In the genomic region with DNA sequence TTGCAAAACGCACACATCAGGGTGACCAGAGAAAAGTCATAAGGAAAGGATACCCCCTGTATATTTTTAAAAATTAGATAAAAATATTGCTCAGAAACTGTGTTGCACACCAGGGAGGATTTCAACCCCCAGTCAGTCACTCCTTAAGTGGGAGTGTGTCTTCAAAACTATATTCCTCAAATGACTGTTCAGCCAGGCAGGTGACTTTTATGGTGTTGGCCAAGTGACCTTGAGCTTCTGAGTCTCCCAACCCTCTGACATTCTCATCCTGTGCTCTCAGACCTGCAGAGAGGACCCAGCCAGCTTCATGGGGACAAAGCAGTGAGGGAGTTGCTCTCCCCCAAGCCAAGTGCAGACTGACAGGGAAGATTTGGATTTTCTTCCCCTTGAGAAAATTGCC, we compare ENCODE assay signal across 23 cellular contexts.
"Had no signal": no experiment of that assay in that cellular context is flagged by ENCODE, and none has a peak within 500 bp of the region (broad histone marks: within the 10 kb centered on the region; RNA-seq: fewer than 3 reads in every experiment).

No MANE protein-coding gene starts in this region.

- H3K9me3 ChIP-seq: breast epithelium, esophagus muscularis mucosa, left ventricle myocardium inferior, mucosa of descending colon, testis, transverse colon had no signal

- H3K4me1 ChIP-seq: foreskin keratinocyte, testis had no signal

- H3K4me3 ChIP-seq: breast epithelium, esophagus muscularis mucosa, left ventricle myocardium inferior, mucosa of descending colon, testis, transverse colon had no signal

- FAIRE-seq: colon, islet of Langerhans had no signal

- H3K36me3 ChIP-seq: breast epithelium, esophagus muscularis mucosa, left ventricle myocardium inferior, transverse colon had no signal

- ATAC-seq: activated CD8-positive, alpha-beta memory T cell treated with anti-CD3 and anti-CD28 coated beads, Interleukin-2, amount 10 ng/mL, durations not matched to agents 7 days and 5 days; activated CD8-positive, alpha-beta T cell treated with anti-CD3 and anti-CD28 coated beads, Interleukin-2, amount 10 ng/mL, durations not matched to agents 7 days and 5 days; foreskin keratinocyte; mucosa of descending colon; natural killer cell treated with Interleukin-12 subunit alpha and Interleukin-12 subunit beta and Interleukin-15 and Interleukin-18, amount 100 ng/mL, for 72 hours; right cardiac atrium had no signal

- DNase-seq: activated CD4-positive, alpha-beta T cell treated with anti-CD3 and anti-CD28 coated beads for 1 hour; activated CD4-positive, alpha-beta T cell treated with anti-CD3 and anti-CD28 coated beads, Interleukin-2, amount 10 ng/mL, durations not matched to agents 7 days and 5 days; activated CD8-positive, alpha-beta memory T cell treated with anti-CD3 and anti-CD28 coated beads, Interleukin-2, amount 10 ng/mL, durations not matched to agents 7 days and 5 days; activated CD8-positive, alpha-beta T cell treated with anti-CD3 and anti-CD28 coated beads, Interleukin-2, amount 10 ng/mL, durations not matched to agents 7 days and 5 days; activated naive CD4-positive, alpha-beta T cell treated with anti-CD3 and anti-CD28 coated beads for 36 hours; dermis blood vessel endothelial cell; effector CD4-positive, alpha-beta T cell; foreskin keratinocyte; left ventricle myocardium inferior; mucosa of descending colon; posterior cingulate gyrus; right cardiac atrium; stimulated activated CD4-positive, alpha-beta T cell treated with anti-CD3 and anti-CD28 coated beads, Interleukin-15, amount 100 ng/mL, for 24 hours; stimulated activated CD4-positive, alpha-beta T cell treated with anti-CD3 and anti-CD28 coated beads, Interleukin-2, amount 100 ng/mL, for 24 hours; stimulated activated naive CD4-positive, alpha-beta T cell; T-helper 2 cell; testis; transverse colon had no signal

- H3K36me3 Mint-ChIP-seq: activated CD8-positive, alpha-beta memory T cell treated with anti-CD3 and anti-CD28 coated beads, Interleukin-2, amount 10 ng/mL, durations not matched to agents 7 days and 5 days; natural killer cell treated with Interleukin-12 subunit alpha and Interleukin-12 subunit beta and Interleukin-15 and Interleukin-18, amount 100 ng/mL, for 72 hours had no signal

- H3K9me3 Mint-ChIP-seq: activated naive CD4-positive, alpha-beta T cell treated with anti-CD3 and anti-CD28 coated beads for 36 hours; natural killer cell treated with Interleukin-12 subunit alpha and Interleukin-12 subunit beta and Interleukin-15 and Interleukin-18, amount 100 ng/mL, for 72 hours had no signal

- H3K27me3 ChIP-seq: breast epithelium, esophagus muscularis mucosa, foreskin keratinocyte, testis, transverse colon had no signal

- H3K27ac Mint-ChIP-seq: activated CD4-positive, alpha-beta T cell treated with anti-CD3 and anti-CD28 coated beads, Interleukin-2, amount 10 ng/mL, durations not matched to agents 7 days and 5 days; activated CD8-positive, alpha-beta memory T cell treated with anti-CD3 and anti-CD28 coated beads, Interleukin-2, amount 10 ng/mL, durations not matched to agents 7 days and 5 days; activated CD8-positive, alpha-beta T cell treated with anti-CD3 and anti-CD28 coated beads, Interleukin-2, amount 10 ng/mL, durations not matched to agents 7 days and 5 days; activated naive CD4-positive, alpha-beta T cell treated with anti-CD3 and anti-CD28 coated beads for 36 hours had no signal

- H3K27ac ChIP-seq: esophagus muscularis mucosa, foreskin keratinocyte, left ventricle myocardium inferior, testis, transverse colon had no signal
